ENCODE assay signal across 8 cellular contexts in the genomic region with DNA sequence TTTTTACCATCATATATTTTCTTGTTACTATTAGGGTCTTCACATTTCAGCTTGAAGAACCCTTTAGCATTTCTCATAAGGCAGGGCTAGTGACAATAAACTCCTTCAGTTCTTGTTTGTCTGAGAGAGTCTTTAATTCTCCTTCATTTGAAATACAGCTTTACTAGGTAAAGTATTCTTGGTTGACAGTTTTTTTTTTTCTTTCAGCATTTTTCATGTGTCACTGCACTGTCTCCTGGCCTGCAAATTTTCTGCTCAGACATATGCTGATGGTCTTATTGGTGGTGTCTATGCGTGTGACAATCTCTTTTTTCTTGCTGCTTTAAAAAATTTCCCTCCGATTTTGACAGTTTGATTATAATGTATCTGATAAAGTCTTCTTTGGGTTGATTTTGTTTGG.
"Had no signal": no experiment of that assay in that cellular context is flagged by ENCODE, and none has a peak within 500 bp of the region (broad histone marks: within the 10 kb centered on the region; RNA-seq: fewer than 3 reads in every experiment).

No MANE protein-coding gene starts in this region.

- H3K4me1 Mint-ChIP-seq: IgD-negative memory B cell had no signal

- H3K27ac ChIP-seq: HL-60, KMS-11 had no signal

- H3K27me3 Mint-ChIP-seq: IgD-negative memory B cell had no signal

- H3K36me3 Mint-ChIP-seq: IgD-negative memory B cell had no signal

- H3K4me3 ChIP-seq: K562 had no signal

- H3K27ac Mint-ChIP-seq: IgD-negative memory B cell had no signal

- H3K4me3 Mint-ChIP-seq: IgD-negative memory B cell had no signal

- DNase-seq: IMR-90, KBM-7, KG1 had no signal

- ATAC-seq: HepG2, K562 had no signal
